1 cellular context compared by ENCODE assay signal in genomic region chr19:57263244-57263643, GRCh38.
TF ChIP-seq lines count a peak whose summit lies in the region.

No MANE protein-coding gene starts in this region.

TF ChIP-seq in WTC11, 78 proteins besides CTCF, POLR2A, EP300 and RAD21 (continued from another document):
- TF ChIP-seq ARID4B (CRISPR knock-in tag; IDR thresholded peaks at IDR 0.05; ENCODE audit: borderline replicate concordance) (no peak), TCF7 (CRISPR knock-in tag; IDR thresholded peaks at IDR 0.05; ENCODE audit: low read depth) (no peak), NR1H2 (CRISPR knock-in tag; IDR thresholded peaks at IDR 0.05) (no peak), CREM (CRISPR knock-in tag; IDR thresholded peaks at IDR 0.05) (no peak), ZMAT4 (CRISPR knock-in tag; IDR thresholded peaks at IDR 0.05) (no peak), ERG (CRISPR knock-in tag; IDR thresholded peaks at IDR 0.05) (no peak), PRRX2 (CRISPR knock-in tag; IDR thresholded peaks at IDR 0.05) (no peak), ZNF317 (CRISPR knock-in tag; IDR thresholded peaks at IDR 0.05; ENCODE audit: borderline replicate concordance, low read depth) (no peak), ESRRA (CRISPR knock-in tag; IDR thresholded peaks at IDR 0.05; ENCODE audit: borderline replicate concordance) (no peak), RELA (CRISPR knock-in tag; IDR thresholded peaks at IDR 0.05; ENCODE audit: borderline replicate concordance) (no peak), ZNF396 (CRISPR knock-in tag; IDR thresholded peaks at IDR 0.05; ENCODE audit: borderline replicate concordance) (no peak), JAZF1 (CRISPR knock-in tag; IDR thresholded peaks at IDR 0.05) (no peak)
TF ChIP-seq in WTC11: peak in this region for 0.
